ENCODE assay signal across 1 cellular context in the genomic region with DNA sequence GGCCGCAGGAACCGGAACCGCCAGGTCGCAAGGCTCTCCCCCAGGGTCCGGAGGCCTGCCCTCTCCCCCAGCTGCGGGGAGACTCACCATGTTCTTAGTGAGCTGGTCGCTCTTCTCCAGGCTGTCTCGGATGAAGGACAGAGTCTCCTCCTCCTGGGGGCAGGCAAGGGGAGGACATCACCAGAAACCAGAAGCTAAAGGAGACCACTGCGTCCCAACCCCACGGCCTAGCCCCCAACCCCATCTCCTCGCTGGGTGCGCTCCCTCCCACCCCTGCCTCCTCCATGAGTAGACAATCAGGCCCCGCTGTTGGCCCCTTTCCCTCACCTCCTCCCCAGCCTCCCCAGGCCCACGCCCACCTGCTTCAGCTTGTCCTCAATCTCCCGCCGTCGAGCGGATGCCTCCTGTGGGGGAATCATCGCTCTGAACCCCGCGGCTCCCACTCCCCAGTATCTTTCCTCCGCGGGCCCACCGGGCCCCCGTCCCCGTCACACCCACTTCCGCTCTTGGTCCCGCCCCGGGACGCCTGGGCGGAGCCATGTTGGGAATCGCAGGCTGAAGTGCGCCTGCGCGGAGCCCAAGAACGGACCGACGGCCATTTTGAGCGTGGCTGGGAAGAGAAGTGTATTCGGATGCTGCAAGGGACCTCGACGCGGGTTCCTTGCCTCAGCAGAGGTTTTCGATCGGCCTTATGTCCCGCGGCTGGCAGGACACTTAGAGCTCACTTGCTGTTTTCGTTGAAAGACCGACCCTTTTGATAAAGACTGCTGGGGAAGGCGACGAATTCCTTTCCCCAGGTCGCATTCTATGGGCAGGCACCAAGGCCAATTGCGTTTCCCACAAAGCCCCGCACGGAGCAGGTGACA.
TF ChIP-seq lines count a peak whose summit lies in the region.

A gene with protein sequence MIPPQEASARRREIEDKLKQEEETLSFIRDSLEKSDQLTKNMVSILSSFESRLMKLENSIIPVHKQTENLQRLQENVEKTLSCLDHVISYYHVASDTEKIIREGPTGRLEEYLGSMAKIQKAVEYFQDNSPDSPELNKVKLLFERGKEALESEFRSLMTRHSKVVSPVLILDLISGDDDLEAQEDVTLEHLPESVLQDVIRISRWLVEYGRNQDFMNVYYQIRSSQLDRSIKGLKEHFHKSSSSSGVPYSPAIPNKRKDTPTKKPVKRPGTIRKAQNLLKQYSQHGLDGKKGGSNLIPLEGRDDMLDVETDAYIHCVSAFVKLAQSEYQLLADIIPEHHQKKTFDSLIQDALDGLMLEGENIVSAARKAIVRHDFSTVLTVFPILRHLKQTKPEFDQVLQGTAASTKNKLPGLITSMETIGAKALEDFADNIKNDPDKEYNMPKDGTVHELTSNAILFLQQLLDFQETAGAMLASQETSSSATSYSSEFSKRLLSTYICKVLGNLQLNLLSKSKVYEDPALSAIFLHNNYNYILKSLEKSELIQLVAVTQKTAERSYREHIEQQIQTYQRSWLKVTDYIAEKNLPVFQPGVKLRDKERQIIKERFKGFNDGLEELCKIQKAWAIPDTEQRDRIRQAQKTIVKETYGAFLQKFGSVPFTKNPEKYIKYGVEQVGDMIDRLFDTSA (minus strand): TSS at position 514 of the 866 bp plus-strand sequence. CDS start 95 bp downstream, at position 419.

TF ChIP-seq in K562, 482 proteins besides CTCF, POLR2A, EP300 and RAD21 (continued from another document and continues in another):
- 0 out of 2 replicates have a peak, but pooled peaks have one; percentile 1 for TF ChIP-seq RAD51 (IDR thresholded peaks at IDR 0.05; ENCODE audit: borderline replicate concordance, low read depth)
- no peak for TF ChIP-seq ZNF212 (CRISPR knock-in tag; IDR thresholded peaks at IDR 0.05)
- TF ChIP-seq KDM5B (IDR thresholded peaks at IDR 0.05; ENCODE audit: insufficient replicate concordance, low read depth, low read length) = peak; percentile 74
- TF ChIP-seq GATA2 (CRISPR knock-in tag; IDR thresholded peaks at IDR 0.05) = no peak
- TF ChIP-seq, protein P1, sequence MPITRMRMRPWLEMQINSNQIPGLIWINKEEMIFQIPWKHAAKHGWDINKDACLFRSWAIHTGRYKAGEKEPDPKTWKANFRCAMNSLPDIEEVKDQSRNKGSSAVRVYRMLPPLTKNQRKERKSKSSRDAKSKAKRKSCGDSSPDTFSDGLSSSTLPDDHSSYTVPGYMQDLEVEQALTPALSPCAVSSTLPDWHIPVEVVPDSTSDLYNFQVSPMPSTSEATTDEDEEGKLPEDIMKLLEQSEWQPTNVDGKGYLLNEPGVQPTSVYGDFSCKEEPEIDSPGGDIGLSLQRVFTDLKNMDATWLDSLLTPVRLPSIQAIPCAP (CRISPR knock-in tag; IDR thresholded peaks at IDR 0.05; ENCODE audit: borderline replicate concordance) = no peak
- TF ChIP-seq, protein P2, sequence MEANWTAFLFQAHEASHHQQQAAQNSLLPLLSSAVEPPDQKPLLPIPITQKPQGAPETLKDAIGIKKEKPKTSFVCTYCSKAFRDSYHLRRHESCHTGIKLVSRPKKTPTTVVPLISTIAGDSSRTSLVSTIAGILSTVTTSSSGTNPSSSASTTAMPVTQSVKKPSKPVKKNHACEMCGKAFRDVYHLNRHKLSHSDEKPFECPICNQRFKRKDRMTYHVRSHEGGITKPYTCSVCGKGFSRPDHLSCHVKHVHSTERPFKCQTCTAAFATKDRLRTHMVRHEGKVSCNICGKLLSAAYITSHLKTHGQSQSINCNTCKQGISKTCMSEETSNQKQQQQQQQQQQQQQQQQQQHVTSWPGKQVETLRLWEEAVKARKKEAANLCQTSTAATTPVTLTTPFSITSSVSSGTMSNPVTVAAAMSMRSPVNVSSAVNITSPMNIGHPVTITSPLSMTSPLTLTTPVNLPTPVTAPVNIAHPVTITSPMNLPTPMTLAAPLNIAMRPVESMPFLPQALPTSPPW (CRISPR knock-in tag; IDR thresholded peaks at IDR 0.05) = peak; percentile 81
- TF ChIP-seq TOE1 (IDR thresholded peaks at IDR 0.05; ENCODE audit: borderline replicate concordance) = no peak
- 0 out of 2 replicates have a peak, but pooled peaks have one; percentile 2 for TF ChIP-seq TOE1 (CRISPR knock-in tag; IDR thresholded peaks at IDR 0.05; ENCODE audit: borderline replicate concordance, low read depth)
- TF ChIP-seq, protein P3, sequence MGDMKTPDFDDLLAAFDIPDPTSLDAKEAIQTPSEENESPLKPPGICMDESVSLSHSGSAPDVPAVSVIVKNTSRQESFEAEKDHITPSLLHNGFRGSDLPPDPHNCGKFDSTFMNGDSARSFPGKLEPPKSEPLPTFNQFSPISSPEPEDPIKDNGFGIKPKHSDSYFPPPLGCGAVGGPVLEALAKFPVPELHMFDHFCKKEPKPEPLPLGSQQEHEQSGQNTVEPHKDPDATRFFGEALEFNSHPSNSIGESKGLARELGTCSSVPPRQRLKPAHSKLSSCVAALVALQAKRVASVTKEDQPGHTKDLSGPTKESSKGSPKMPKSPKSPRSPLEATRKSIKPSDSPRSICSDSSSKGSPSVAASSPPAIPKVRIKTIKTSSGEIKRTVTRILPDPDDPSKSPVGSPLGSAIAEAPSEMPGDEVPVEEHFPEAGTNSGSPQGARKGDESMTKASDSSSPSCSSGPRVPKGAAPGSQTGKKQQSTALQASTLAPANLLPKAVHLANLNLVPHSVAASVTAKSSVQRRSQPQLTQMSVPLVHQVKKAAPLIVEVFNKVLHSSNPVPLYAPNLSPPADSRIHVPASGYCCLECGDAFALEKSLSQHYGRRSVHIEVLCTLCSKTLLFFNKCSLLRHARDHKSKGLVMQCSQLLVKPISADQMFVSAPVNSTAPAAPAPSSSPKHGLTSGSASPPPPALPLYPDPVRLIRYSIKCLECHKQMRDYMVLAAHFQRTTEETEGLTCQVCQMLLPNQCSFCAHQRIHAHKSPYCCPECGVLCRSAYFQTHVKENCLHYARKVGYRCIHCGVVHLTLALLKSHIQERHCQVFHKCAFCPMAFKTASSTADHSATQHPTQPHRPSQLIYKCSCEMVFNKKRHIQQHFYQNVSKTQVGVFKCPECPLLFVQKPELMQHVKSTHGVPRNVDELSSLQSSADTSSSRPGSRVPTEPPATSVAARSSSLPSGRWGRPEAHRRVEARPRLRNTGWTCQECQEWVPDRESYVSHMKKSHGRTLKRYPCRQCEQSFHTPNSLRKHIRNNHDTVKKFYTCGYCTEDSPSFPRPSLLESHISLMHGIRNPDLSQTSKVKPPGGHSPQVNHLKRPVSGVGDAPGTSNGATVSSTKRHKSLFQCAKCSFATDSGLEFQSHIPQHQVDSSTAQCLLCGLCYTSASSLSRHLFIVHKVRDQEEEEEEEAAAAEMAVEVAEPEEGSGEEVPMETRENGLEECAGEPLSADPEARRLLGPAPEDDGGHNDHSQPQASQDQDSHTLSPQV (IDR thresholded peaks at IDR 0.05) = peak; percentile 88
- TF ChIP-seq RFX1 (IDR thresholded peaks at IDR 0.05) = no peak
- TF ChIP-seq ZNF444 (CRISPR knock-in tag; IDR thresholded peaks at IDR 0.05) = no peak
- TF ChIP-seq NFIC (IDR thresholded peaks at IDR 0.05) = peak; percentile 51
- TF ChIP-seq ZNF695 (CRISPR knock-in tag; IDR thresholded peaks at IDR 0.05) = no peak
- TF ChIP-seq, protein P4, sequence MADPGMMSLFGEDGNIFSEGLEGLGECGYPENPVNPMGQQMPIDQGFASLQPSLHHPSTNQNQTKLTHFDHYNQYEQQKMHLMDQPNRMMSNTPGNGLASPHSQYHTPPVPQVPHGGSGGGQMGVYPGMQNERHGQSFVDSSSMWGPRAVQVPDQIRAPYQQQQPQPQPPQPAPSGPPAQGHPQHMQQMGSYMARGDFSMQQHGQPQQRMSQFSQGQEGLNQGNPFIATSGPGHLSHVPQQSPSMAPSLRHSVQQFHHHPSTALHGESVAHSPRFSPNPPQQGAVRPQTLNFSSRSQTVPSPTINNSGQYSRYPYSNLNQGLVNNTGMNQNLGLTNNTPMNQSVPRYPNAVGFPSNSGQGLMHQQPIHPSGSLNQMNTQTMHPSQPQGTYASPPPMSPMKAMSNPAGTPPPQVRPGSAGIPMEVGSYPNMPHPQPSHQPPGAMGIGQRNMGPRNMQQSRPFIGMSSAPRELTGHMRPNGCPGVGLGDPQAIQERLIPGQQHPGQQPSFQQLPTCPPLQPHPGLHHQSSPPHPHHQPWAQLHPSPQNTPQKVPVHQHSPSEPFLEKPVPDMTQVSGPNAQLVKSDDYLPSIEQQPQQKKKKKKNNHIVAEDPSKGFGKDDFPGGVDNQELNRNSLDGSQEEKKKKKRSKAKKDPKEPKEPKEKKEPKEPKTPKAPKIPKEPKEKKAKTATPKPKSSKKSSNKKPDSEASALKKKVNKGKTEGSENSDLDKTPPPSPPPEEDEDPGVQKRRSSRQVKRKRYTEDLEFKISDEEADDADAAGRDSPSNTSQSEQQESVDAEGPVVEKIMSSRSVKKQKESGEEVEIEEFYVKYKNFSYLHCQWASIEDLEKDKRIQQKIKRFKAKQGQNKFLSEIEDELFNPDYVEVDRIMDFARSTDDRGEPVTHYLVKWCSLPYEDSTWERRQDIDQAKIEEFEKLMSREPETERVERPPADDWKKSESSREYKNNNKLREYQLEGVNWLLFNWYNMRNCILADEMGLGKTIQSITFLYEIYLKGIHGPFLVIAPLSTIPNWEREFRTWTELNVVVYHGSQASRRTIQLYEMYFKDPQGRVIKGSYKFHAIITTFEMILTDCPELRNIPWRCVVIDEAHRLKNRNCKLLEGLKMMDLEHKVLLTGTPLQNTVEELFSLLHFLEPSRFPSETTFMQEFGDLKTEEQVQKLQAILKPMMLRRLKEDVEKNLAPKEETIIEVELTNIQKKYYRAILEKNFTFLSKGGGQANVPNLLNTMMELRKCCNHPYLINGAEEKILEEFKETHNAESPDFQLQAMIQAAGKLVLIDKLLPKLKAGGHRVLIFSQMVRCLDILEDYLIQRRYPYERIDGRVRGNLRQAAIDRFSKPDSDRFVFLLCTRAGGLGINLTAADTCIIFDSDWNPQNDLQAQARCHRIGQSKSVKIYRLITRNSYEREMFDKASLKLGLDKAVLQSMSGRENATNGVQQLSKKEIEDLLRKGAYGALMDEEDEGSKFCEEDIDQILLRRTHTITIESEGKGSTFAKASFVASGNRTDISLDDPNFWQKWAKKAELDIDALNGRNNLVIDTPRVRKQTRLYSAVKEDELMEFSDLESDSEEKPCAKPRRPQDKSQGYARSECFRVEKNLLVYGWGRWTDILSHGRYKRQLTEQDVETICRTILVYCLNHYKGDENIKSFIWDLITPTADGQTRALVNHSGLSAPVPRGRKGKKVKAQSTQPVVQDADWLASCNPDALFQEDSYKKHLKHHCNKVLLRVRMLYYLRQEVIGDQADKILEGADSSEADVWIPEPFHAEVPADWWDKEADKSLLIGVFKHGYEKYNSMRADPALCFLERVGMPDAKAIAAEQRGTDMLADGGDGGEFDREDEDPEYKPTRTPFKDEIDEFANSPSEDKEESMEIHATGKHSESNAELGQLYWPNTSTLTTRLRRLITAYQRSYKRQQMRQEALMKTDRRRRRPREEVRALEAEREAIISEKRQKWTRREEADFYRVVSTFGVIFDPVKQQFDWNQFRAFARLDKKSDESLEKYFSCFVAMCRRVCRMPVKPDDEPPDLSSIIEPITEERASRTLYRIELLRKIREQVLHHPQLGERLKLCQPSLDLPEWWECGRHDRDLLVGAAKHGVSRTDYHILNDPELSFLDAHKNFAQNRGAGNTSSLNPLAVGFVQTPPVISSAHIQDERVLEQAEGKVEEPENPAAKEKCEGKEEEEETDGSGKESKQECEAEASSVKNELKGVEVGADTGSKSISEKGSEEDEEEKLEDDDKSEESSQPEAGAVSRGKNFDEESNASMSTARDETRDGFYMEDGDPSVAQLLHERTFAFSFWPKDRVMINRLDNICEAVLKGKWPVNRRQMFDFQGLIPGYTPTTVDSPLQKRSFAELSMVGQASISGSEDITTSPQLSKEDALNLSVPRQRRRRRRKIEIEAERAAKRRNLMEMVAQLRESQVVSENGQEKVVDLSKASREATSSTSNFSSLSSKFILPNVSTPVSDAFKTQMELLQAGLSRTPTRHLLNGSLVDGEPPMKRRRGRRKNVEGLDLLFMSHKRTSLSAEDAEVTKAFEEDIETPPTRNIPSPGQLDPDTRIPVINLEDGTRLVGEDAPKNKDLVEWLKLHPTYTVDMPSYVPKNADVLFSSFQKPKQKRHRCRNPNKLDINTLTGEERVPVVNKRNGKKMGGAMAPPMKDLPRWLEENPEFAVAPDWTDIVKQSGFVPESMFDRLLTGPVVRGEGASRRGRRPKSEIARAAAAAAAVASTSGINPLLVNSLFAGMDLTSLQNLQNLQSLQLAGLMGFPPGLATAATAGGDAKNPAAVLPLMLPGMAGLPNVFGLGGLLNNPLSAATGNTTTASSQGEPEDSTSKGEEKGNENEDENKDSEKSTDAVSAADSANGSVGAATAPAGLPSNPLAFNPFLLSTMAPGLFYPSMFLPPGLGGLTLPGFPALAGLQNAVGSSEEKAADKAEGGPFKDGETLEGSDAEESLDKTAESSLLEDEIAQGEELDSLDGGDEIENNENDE (IDR thresholded peaks at IDR 0.05; ENCODE audit: low read depth, low read length) = no peak
- no peak for TF ChIP-seq ZC3H8 (IDR thresholded peaks at IDR 0.05)
- TF ChIP-seq, protein P5, sequence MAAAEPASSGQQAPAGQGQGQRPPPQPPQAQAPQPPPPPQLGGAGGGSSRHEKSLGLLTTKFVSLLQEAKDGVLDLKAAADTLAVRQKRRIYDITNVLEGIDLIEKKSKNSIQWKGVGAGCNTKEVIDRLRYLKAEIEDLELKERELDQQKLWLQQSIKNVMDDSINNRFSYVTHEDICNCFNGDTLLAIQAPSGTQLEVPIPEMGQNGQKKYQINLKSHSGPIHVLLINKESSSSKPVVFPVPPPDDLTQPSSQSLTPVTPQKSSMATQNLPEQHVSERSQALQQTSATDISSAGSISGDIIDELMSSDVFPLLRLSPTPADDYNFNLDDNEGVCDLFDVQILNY (CRISPR knock-in tag; IDR thresholded peaks at IDR 0.05) = no peak
- no peak for TF ChIP-seq NCOA4 (IDR thresholded peaks at IDR 0.05; ENCODE audit: partially characterized antibody)
- TF ChIP-seq, protein P6, sequence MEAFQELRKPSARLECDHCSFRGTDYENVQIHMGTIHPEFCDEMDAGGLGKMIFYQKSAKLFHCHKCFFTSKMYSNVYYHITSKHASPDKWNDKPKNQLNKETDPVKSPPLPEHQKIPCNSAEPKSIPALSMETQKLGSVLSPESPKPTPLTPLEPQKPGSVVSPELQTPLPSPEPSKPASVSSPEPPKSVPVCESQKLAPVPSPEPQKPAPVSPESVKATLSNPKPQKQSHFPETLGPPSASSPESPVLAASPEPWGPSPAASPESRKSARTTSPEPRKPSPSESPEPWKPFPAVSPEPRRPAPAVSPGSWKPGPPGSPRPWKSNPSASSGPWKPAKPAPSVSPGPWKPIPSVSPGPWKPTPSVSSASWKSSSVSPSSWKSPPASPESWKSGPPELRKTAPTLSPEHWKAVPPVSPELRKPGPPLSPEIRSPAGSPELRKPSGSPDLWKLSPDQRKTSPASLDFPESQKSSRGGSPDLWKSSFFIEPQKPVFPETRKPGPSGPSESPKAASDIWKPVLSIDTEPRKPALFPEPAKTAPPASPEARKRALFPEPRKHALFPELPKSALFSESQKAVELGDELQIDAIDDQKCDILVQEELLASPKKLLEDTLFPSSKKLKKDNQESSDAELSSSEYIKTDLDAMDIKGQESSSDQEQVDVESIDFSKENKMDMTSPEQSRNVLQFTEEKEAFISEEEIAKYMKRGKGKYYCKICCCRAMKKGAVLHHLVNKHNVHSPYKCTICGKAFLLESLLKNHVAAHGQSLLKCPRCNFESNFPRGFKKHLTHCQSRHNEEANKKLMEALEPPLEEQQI (IDR thresholded peaks at IDR 0.05) = no peak
- TF ChIP-seq MEF2A (IDR thresholded peaks at IDR 0.05; ENCODE audit: control insufficient read depth, low read depth, low read length) = no peak
- TF ChIP-seq ZNF311 (CRISPR knock-in tag; IDR thresholded peaks at IDR 0.05) = peak; percentile 49; the same call in 1 of the 2 replicates
